In genomic region chr9:120909904-120910303, GRCh38 we compare ENCODE assay signal across 11 cellular contexts. TPM values are rescaled to one million over a fixed set of nuclear protein-coding genes. Genes with fewer than 3 reads are reported as not detected.
DNase-seq lines count a peak whose midpoint lies in the region; ATAC-seq lines count a peak whose summit lies in the region.
"Had no signal": no experiment of that assay in that cellular context is flagged by ENCODE, and none has a peak within 500 bp of the region (broad histone marks: within the 10 kb centered on the region; RNA-seq: fewer than 3 reads in every experiment).

No MANE protein-coding gene starts in this region.

- H3K4me3 Mint-ChIP-seq in stimulated activated naive CD8-positive, alpha-beta T cell treated with anti-CD3 and anti-CD28 coated beads, Interleukin-15, Interleukin-2, amounts not matched to agents 100 ng/mL and 50 ng/mL, for 24 hours: peak overlapping the region; percentile 66

- peaks cover 99% of the 10 kb centered on the region for H3K4me1 Mint-ChIP-seq in stimulated activated naive CD8-positive, alpha-beta T cell treated with anti-CD3 and anti-CD28 coated beads, Interleukin-15, Interleukin-2, amounts not matched to agents 100 ng/mL and 50 ng/mL, for 24 hours (ENCODE audit: low read depth)

- DNase-seq in SIG-M5 treated with dmso at 0.1 percent for 504 hours (lab: John Stamatoyannopoulos, UW; ENCODE audit: unreplicated experiment): peak; percentile 9
- DNase-seq in SIG-M5 (lab: John Stamatoyannopoulos, UW): no peak
- DNase-seq in activated CD4-positive, alpha-beta T cell treated with anti-CD3 and anti-CD28 coated beads for 48 hours: peak; percentile 58
- peak; percentile 39 for DNase-seq in dermis blood vessel endothelial cell
- DNase-seq: ACHN, NCI-H524 treated with DMSO at 0.1 percent for 48 hours, nucleus accumbens had no signal

- no peaks in the 10 kb centered on the region for H3K27me3 Mint-ChIP-seq in stimulated activated naive CD8-positive, alpha-beta T cell treated with anti-CD3 and anti-CD28 coated beads, Interleukin-15, Interleukin-2, amounts not matched to agents 100 ng/mL and 50 ng/mL, for 24 hours

- H3K36me3 Mint-ChIP-seq in stimulated activated naive CD8-positive, alpha-beta T cell treated with anti-CD3 and anti-CD28 coated beads, Interleukin-15, Interleukin-2, amounts not matched to agents 100 ng/mL and 50 ng/mL, for 24 hours (ENCODE audit: low read depth): peaks cover 94% of the 10 kb centered on the region

- ATAC-seq in HG02870 (IDR thresholded peaks at IDR 0.05; ENCODE audit: unreplicated experiment): no peak
- no peak for ATAC-seq in GM18517 (IDR thresholded peaks at IDR 0.05; ENCODE audit: unreplicated experiment)
- ATAC-seq in GM18873 (IDR thresholded peaks at IDR 0.05; ENCODE audit: low FRiP score, unreplicated experiment): no peak

- H3K9me3 Mint-ChIP-seq in stimulated activated naive CD8-positive, alpha-beta T cell treated with anti-CD3 and anti-CD28 coated beads, Interleukin-15, Interleukin-2, amounts not matched to agents 100 ng/mL and 50 ng/mL, for 24 hours: no peaks in the 10 kb centered on the region

- H3K27ac Mint-ChIP-seq in stimulated activated naive CD8-positive, alpha-beta T cell treated with anti-CD3 and anti-CD28 coated beads, Interleukin-15, Interleukin-2, amounts not matched to agents 100 ng/mL and 50 ng/mL, for 24 hours: peak overlapping the region; percentile 93

RNA-seq across cellular contexts. Expression of gene TRAF1, which starts 16.7 kb away (rescaled TPM):
- 1.1 and 4.4 TPM in 2 replicates for total RNA-seq in dermis blood vessel endothelial cell

RNA-seq across cellular contexts. Expression of gene PHF19, which starts 32.9 kb away (rescaled TPM):
- total RNA-seq in dermis blood vessel endothelial cell: 20.4 and 81.7 TPM in 2 replicates
